Comparison of ENCODE assay signal across 20 cellular contexts in genomic region chr10:44477021-44477420, GRCh38.
DNase-seq lines count a peak whose midpoint lies in the region; FAIRE-seq and TF ChIP-seq lines count a peak whose summit lies in the region.
"Had no signal": no experiment of that assay in that cellular context is flagged by ENCODE, and none has a peak within 500 bp of the region (broad histone marks: within the 10 kb centered on the region; RNA-seq: fewer than 3 reads in every experiment).

No MANE protein-coding gene starts in this region.

- POLR2A ChIA-PET in MCF 10A (lab: Yijun Ruan, JAX) = no interaction called here

- BruUV-seq in MCF 10A (replicated peaks; lab: Mats Ljungman, UMichigan) = no TSS peak
- no TSS peak for BruUV-seq in Calu3 (replicated peaks; lab: Mats Ljungman, UMichigan)

- H3K4me1 Mint-ChIP-seq in MCF 10A (ENCODE audit: insufficient read depth, unreplicated experiment) (no peaks in the 10 kb centered on the region), Calu3 (ENCODE audit: low read depth, unreplicated experiment) (no peaks in the 10 kb centered on the region)

- H3K27ac ChIP-seq in breast epithelium = no peak overlapping the region
- H3K27ac ChIP-seq in brain microvascular endothelial cell = peak overlapping the region; percentile 43
- no peak overlapping the region for H3K27ac ChIP-seq in kidney (ENCODE audit: low read depth in 2 of 2, low read length in 2 of 2)
- H3K27ac ChIP-seq in vagina = peak overlapping the region; percentile 50
- H3K27ac ChIP-seq: thyroid gland had no signal

- TF ChIP-seq CTCF in MCF 10A (IDR thresholded peaks at IDR 0.05; ENCODE audit: unreplicated experiment) (no peak), breast epithelium (IDR thresholded peaks at IDR 0.05) (no peak), brain microvascular endothelial cell (IDR thresholded peaks at IDR 0.05; ENCODE audit: low read depth, low read length, missing control alignments) (no peak), kidney (IDR thresholded peaks at IDR 0.05; ENCODE audit: borderline replicate concordance, extremely low read depth, insufficient read depth) (no peak), vagina (IDR thresholded peaks at IDR 0.05) (no peak), Calu3 (IDR thresholded peaks at IDR 0.05; ENCODE audit: unreplicated experiment) (no peak)

- TF ChIP-seq POLR2A in breast epithelium (IDR thresholded peaks at IDR 0.05) (no peak), vagina (IDR thresholded peaks at IDR 0.05) (no peak)

- H3K9me3 ChIP-seq in breast epithelium = no peaks in the 10 kb centered on the region
- H3K9me3 ChIP-seq in kidney (ENCODE audit: control insufficient read depth in 1 of 2, low read length in 2 of 2) = no peaks in the 10 kb centered on the region
- no peaks in the 10 kb centered on the region for H3K9me3 ChIP-seq in vagina
- H3K9me3 ChIP-seq: thyroid gland had no signal

- no peaks in the 10 kb centered on the region for H3K36me3 ChIP-seq in breast epithelium
- H3K36me3 ChIP-seq in brain microvascular endothelial cell (replicated peaks) = no peaks in the 10 kb centered on the region
- H3K36me3 ChIP-seq in kidney (ENCODE audit: control insufficient read depth in 1 of 2, insufficient read depth in 2 of 2, low read length in 2 of 2) = no peaks in the 10 kb centered on the region
- H3K36me3 ChIP-seq in vagina = no peaks in the 10 kb centered on the region
- H3K36me3 ChIP-seq: thyroid gland had no signal

- H3K4me3 ChIP-seq in breast epithelium (no peak overlapping the region), brain microvascular endothelial cell (ENCODE audit: low read depth, low read length) (no peak overlapping the region), kidney (ENCODE audit: low read length in 2 of 2) (no peak overlapping the region), vagina (no peak overlapping the region)
- H3K4me3 ChIP-seq: thyroid gland had no signal

- no peak overlapping the region for H3K9ac ChIP-seq in kidney (ENCODE audit: low read length in 2 of 2)

- peak; percentile 30 for DNase-seq in MCF 10A (ENCODE audit: unreplicated experiment)
- no peak for DNase-seq in breast epithelium (ENCODE audit: low spot score in 2 of 2)
- DNase-seq in brain microvascular endothelial cell = peak; percentile 75
- DNase-seq in kidney = peak; percentile 65
- no peak for DNase-seq in vagina (ENCODE audit: extremely low spot score in 2 of 2)
- no peak for DNase-seq in medulla oblongata (ENCODE audit: extremely low spot score)
- DNase-seq in Calu3 = no peak
- DNase-seq in posterior vena cava (ENCODE audit: low spot score) = no peak
- DNase-seq: 8988T; activated CD4-positive, alpha-beta T cell treated with anti-CD3 and anti-CD28 coated beads, Interleukin-2, amount 50 U/mL, for 4 hours; activated naive CD4-positive, alpha-beta T cell treated with Interleukin-2 at 50 U/mL for 16 hours; activated T-cell treated with anti-CD3 and anti-CD28 coated beads for 4 hours; CD4-positive, alpha-beta T cell; DND-41; hypothalamus; left colon; NCI-H1694; posterior cingulate gyrus; thyroid gland had no signal

- H3K4me3 Mint-ChIP-seq in MCF 10A (ENCODE audit: unreplicated experiment) (no peak overlapping the region), Calu3 (ENCODE audit: low read depth, unreplicated experiment) (no peak overlapping the region)
- H3K4me3 Mint-ChIP-seq: CD4-positive, alpha-beta T cell had no signal

- H3K36me3 Mint-ChIP-seq in MCF 10A (ENCODE audit: insufficient read depth, unreplicated experiment) (no peaks in the 10 kb centered on the region), Calu3 (ENCODE audit: insufficient read depth, unreplicated experiment) (no peaks in the 10 kb centered on the region)

- intact Hi-C loops in MCF 10A (cut with micrococcal nuclease) (no loop called here), breast epithelium (cut with DNase I; ENCODE audit: low total_unique reads) (no loop called here), kidney (cut with DNase I) (no loop called here), vagina (cut with DNase I) (no loop called here), Calu3 (cut with micrococcal nuclease; ENCODE audit: unreplicated experiment) (no loop called here), posterior vena cava (cut with DNase I) (no loop called here)

- no peak overlapping the region for H3K27ac Mint-ChIP-seq in MCF 10A (ENCODE audit: low read depth, unreplicated experiment)
- no peak overlapping the region for H3K27ac Mint-ChIP-seq in Calu3 (ENCODE audit: unreplicated experiment)
- H3K27ac Mint-ChIP-seq: CD4-positive, alpha-beta T cell had no signal

- H3K4me1 ChIP-seq in breast epithelium (no peaks in the 10 kb centered on the region), kidney (ENCODE audit: control insufficient read depth in 1 of 2, insufficient read depth in 1 of 2, low read depth in 1 of 2, low read length in 2 of 2) (peaks cover 0 to 2% of the 10 kb centered on the region in 2 donors), vagina (peaks cover 22% of the 10 kb centered on the region)
- H3K4me1 ChIP-seq: thyroid gland had no signal

- in situ Hi-C loops in brain microvascular endothelial cell (cut with HindIII; ENCODE audit: low pct_ligation_motif_present, low sequenced_read_pairs) = no loop called here

- H3K27me3 ChIP-seq in breast epithelium (no peaks in the 10 kb centered on the region), brain microvascular endothelial cell (replicated peaks) (no peaks in the 10 kb centered on the region), vagina (no peaks in the 10 kb centered on the region)
- H3K27me3 ChIP-seq: thyroid gland had no signal

- no peaks in the 10 kb centered on the region for H3K9me3 Mint-ChIP-seq in MCF 10A (ENCODE audit: unreplicated experiment)
- H3K9me3 Mint-ChIP-seq in Calu3 (ENCODE audit: low read depth, unreplicated experiment) = peaks cover 8% of the 10 kb centered on the region
- H3K9me3 Mint-ChIP-seq: CD4-positive, alpha-beta T cell had no signal

- H3K27me3 Mint-ChIP-seq in MCF 10A (ENCODE audit: insufficient read depth, unreplicated experiment) (no peaks in the 10 kb centered on the region), Calu3 (ENCODE audit: unreplicated experiment) (peaks cover 26% of the 10 kb centered on the region)
- H3K27me3 Mint-ChIP-seq: CD4-positive, alpha-beta T cell had no signal

- CTCF ChIA-PET in MCF 10A (lab: Yijun Ruan, JAX) = no interaction called here
- CTCF ChIA-PET in Calu3 (lab: Charles Lee) = no interaction called here

- no peak for FAIRE-seq in kidney (lab: Jason Lieb, UNC)
- FAIRE-seq: HTR-8/SVneo had no signal

Comparison
In these comparisons a context has a peak if more than half of its experiments do, and no peak if none do; other contexts are left out.
1. DNase-seq: peak in MCF 10A (single experiment), brain microvascular endothelial cell (single experiment) and kidney (single experiment); none in breast epithelium (0 of 2), vagina (0 of 2), medulla oblongata (single experiment), Calu3 (single experiment) and posterior vena cava (single experiment).
2. H3K27ac ChIP-seq: peak in brain microvascular endothelial cell (single experiment) and vagina (single experiment); none in breast epithelium (0 of 2) and kidney (0 of 2).